ENCODE assay signal across 20 cellular contexts in genomic region chr10:112723876-112724275, GRCh38.
DNase-seq lines count a peak whose midpoint lies in the region; ATAC-seq, FAIRE-seq and TF ChIP-seq lines count a peak whose summit lies in the region.
"Had no signal": no experiment of that assay in that cellular context is flagged by ENCODE, and none has a peak within 500 bp of the region (broad histone marks: within the 10 kb centered on the region; RNA-seq: fewer than 3 reads in every experiment).

No MANE protein-coding gene starts in this region.

- no peak for FAIRE-seq in RCC 7860 (lab: Jason Lieb, UNC)
- FAIRE-seq: A549, GM12878 had no signal

- H3K27ac Mint-ChIP-seq in mesothelial cell of epicardium = peak overlapping the region; percentile 70
- H3K27ac Mint-ChIP-seq: CD14-positive monocyte; CD4-positive, alpha-beta memory T cell; HFFc6 had no signal

- H3K36me3 ChIP-seq in left ventricle myocardium inferior (no peaks in the 10 kb centered on the region), gastrocnemius medialis (no peaks in the 10 kb centered on the region)
- H3K36me3 ChIP-seq: BLaER1 had no signal

- H3K9me3 ChIP-seq in left ventricle myocardium inferior (replicated peaks) (no peaks in the 10 kb centered on the region), gastrocnemius medialis (no peaks in the 10 kb centered on the region)
- H3K9me3 ChIP-seq: A549 had no signal

- no peaks in the 10 kb centered on the region for H3K27me3 ChIP-seq in left ventricle myocardium inferior (ENCODE audit: low read depth)
- no peaks in the 10 kb centered on the region for H3K27me3 ChIP-seq in gastrocnemius medialis
- H3K27me3 ChIP-seq: BLaER1 had no signal

- H3K36me3 Mint-ChIP-seq in mesothelial cell of epicardium = peaks cover 4% of the 10 kb centered on the region

- H3K4me1 Mint-ChIP-seq in mesothelial cell of epicardium = peaks cover 26% of the 10 kb centered on the region
- H3K4me1 Mint-ChIP-seq: CD14-positive monocyte had no signal

- in situ Hi-C loops in SK-MEL-5 (cut with HindIII; ENCODE audit: low pct_unique_long_range_greater_than_20kb, low sequenced_read_pairs) (no loop called here), gastrocnemius medialis (cut with MboI; ENCODE audit: low sequenced_read_pairs in 4 of 4) (loop anchor here in 3 of 4 donors (10.0 to 25.0 kb wide), 4 partner anchors 401 to 663 kb away; no protein-coding TSS in a partner anchor)

- H3K4me3 Mint-ChIP-seq in mesothelial cell of epicardium = no peak overlapping the region
- H3K4me3 Mint-ChIP-seq: CD14-positive monocyte; CD4-positive, alpha-beta memory T cell; HFFc6 had no signal

- H3K4me1 ChIP-seq in left ventricle myocardium inferior (no peaks in the 10 kb centered on the region), gastrocnemius medialis (no peaks in the 10 kb centered on the region)
- H3K4me1 ChIP-seq: BLaER1 had no signal

- peak overlapping the region; percentile 23 for H3K27ac ChIP-seq in left ventricle myocardium inferior (replicated peaks)
- no peak overlapping the region for H3K27ac ChIP-seq in gastrocnemius medialis
- H3K27ac ChIP-seq: 22Rv1, BLaER1 had no signal

- ATAC-seq in left ventricle myocardium superior = no peak
- ATAC-seq in gastrocnemius medialis = no peak
- ATAC-seq: A549, GM12878, HCT116 had no signal

- peaks cover 11% of the 10 kb centered on the region for H3K9me3 Mint-ChIP-seq in mesothelial cell of epicardium
- H3K9me3 Mint-ChIP-seq: CD14-positive monocyte; CD4-positive, alpha-beta memory T cell; HFFc6 had no signal

- H3K4me3 ChIP-seq in left ventricle myocardium inferior = no peak overlapping the region
- H3K4me3 ChIP-seq in gastrocnemius medialis = no peak overlapping the region
- H3K4me3 ChIP-seq: A549, BLaER1, GM12878 had no signal

- intact Hi-C loops in left ventricle myocardium inferior (cut with micrococcal nuclease) (no loop called here), left ventricle myocardium superior (cut with micrococcal nuclease) (loop anchor here (10.0 kb wide), 2 partner anchors 401 to 661 kb away; no protein-coding TSS in a partner anchor), gastrocnemius medialis (cut with DNase I; ENCODE audit: low total_unique reads) (loop anchor here (5.0 to 10.0 kb wide), 2 partner anchors 403 to 661 kb away; no protein-coding TSS in a partner anchor)

- TF ChIP-seq CTCF in left ventricle myocardium inferior (IDR thresholded peaks at IDR 0.05; ENCODE audit: borderline replicate concordance) (no peak), mesothelial cell of epicardium (IDR thresholded peaks at IDR 0.05; ENCODE audit: unreplicated experiment) (no peak), gastrocnemius medialis (IDR thresholded peaks at IDR 0.05 in 4 of 5, conservative IDR thresholded peaks at IDR 0.05 in 1 of 5) (no peak)

- H3K27me3 Mint-ChIP-seq in mesothelial cell of epicardium (ENCODE audit: low read depth) = no peaks in the 10 kb centered on the region
- H3K27me3 Mint-ChIP-seq: CD4-positive, alpha-beta memory T cell had no signal

- TF ChIP-seq POLR2A in gastrocnemius medialis (IDR thresholded peaks at IDR 0.05) = no peak

- DNase-seq in left ventricle myocardium inferior = no peak
- DNase-seq in left ventricle myocardium superior = no peak
- peak; percentile 55 for DNase-seq in SK-MEL-5 (ENCODE audit: low read depth, low spot score)
- no peak for DNase-seq in mesothelial cell of epicardium (ENCODE audit: low spot score in 2 of 2, unreplicated experiment in 2 of 2)
- no peak for DNase-seq in gastrocnemius medialis
- DNase-seq in RCC 7860 (ENCODE audit: low spot score) = no peak
- DNase-seq in SKM-1 (lab: John Stamatoyannopoulos, UW; ENCODE audit: unreplicated experiment) = no peak
- DNase-seq: CD4-positive, alpha-beta memory T cell; DMS53; DND-41; EL; GOT3; H7; HFFc6 had no signal
